Comparison of ENCODE assay signal across 35 cellular contexts in genomic region chr11:124732230-124732629, GRCh38. TPM values are rescaled to one million over a fixed set of nuclear protein-coding genes. Genes with fewer than 3 reads are reported as not detected.
DNase-seq lines count a peak whose midpoint lies in the region; ATAC-seq, FAIRE-seq and TF ChIP-seq lines count a peak whose summit lies in the region.
"Had no signal": no experiment of that assay in that cellular context is flagged by ENCODE, and none has a peak within 500 bp of the region (broad histone marks: within the 10 kb centered on the region; RNA-seq: fewer than 3 reads in every experiment).

No MANE protein-coding gene starts in this region.

- no peak overlapping the region for H3K4me3 ChIP-seq in right lobe of liver
- no peak overlapping the region for H3K4me3 ChIP-seq in HepG2 (replicated peaks in 1 of 3; ENCODE audit: insufficient read depth in 1 of 3, low read depth in 2 of 3, low read length in 3 of 3)
- H3K4me3 ChIP-seq: A549, body of pancreas, lung, SK-N-MC, smooth muscle cell, thoracic aorta had no signal

- no peaks in the 10 kb centered on the region for H3K36me3 Mint-ChIP-seq in dendritic cell treated with granulocyte-macrophage colony-stimulating factor and Interleukin-4, amounts not matched to agents 40 ng/mL and 50 ng/mL, for 4 days (ENCODE audit: low read depth)
- H3K36me3 Mint-ChIP-seq in activated T-helper 17 cell treated with anti-CD3 and anti-CD28 coated beads, Interleukin-2, amount 50 U/mL, for 72 hours (ENCODE audit: low read depth): no peaks in the 10 kb centered on the region
- H3K36me3 Mint-ChIP-seq: activated CD4-positive, alpha-beta memory T cell treated with anti-CD3 and anti-CD28 coated beads for 36 hours; CD8-positive, alpha-beta T cell; natural killer cell had no signal

- H3K4me1 Mint-ChIP-seq in dendritic cell treated with granulocyte-macrophage colony-stimulating factor and Interleukin-4, amounts not matched to agents 40 ng/mL and 50 ng/mL, for 4 days (ENCODE audit: low read depth): peaks cover 64% of the 10 kb centered on the region
- no peaks in the 10 kb centered on the region for H3K4me1 Mint-ChIP-seq in activated T-helper 17 cell treated with anti-CD3 and anti-CD28 coated beads, Interleukin-2, amount 50 U/mL, for 72 hours
- H3K4me1 Mint-ChIP-seq: natural killer cell had no signal

- H3K4me1 ChIP-seq in right lobe of liver (no peaks in the 10 kb centered on the region), HepG2 (ENCODE audit: insufficient read depth, low read length) (no peaks in the 10 kb centered on the region)
- H3K4me1 ChIP-seq: A549, body of pancreas had no signal

- H4K20me1 ChIP-seq in HepG2 (ENCODE audit: insufficient read depth, low read length): no peaks in the 10 kb centered on the region

- TF ChIP-seq POLR2A in right lobe of liver (IDR thresholded peaks at IDR 0.05) (no peak), HepG2 (IDR thresholded peaks at IDR 0.05; ENCODE audit: insufficient read depth in 1 of 2, low read depth in 2 of 2, low read length in 2 of 2) (no peak)

- in situ Hi-C loops in HepG2 (cut with HindIII; ENCODE audit: extremely low pct_ligation_motif_present, low pct_unique_long_range_greater_than_20kb): no loop called here

- no peak overlapping the region for H3K4me2 ChIP-seq in HepG2 (ENCODE audit: low read depth, low read length)
- H3K4me2 ChIP-seq: A549, smooth muscle cell had no signal

- H3K27ac ChIP-seq in right lobe of liver (no peak overlapping the region), HepG2 (ENCODE audit: extremely low read length, insufficient read depth, low read length) (no peak overlapping the region)
- H3K27ac ChIP-seq: A549, body of pancreas, SK-N-MC, thoracic aorta had no signal

- H3K79me2 ChIP-seq in HepG2 (ENCODE audit: insufficient read depth, low read length): no peaks in the 10 kb centered on the region

- H2AFZ ChIP-seq in HepG2 (ENCODE audit: low read length): no peak overlapping the region

- ATAC-seq in right lobe of liver: peak; percentile 54 to 67 (median 60)
- ATAC-seq in HepG2: no peak
- ATAC-seq in activated T-helper 17 cell treated with anti-CD3 and anti-CD28 coated beads, Interleukin-2, amount 50 U/mL, for 72 hours (replicated peaks): no peak
- ATAC-seq in omental fat pad (ENCODE audit: low FRiP score): no peak
- no peak for ATAC-seq in GM21423 (IDR thresholded peaks at IDR 0.05; ENCODE audit: unreplicated experiment)
- ATAC-seq: A549; body of pancreas; CD8-positive, alpha-beta T cell; esophagus mucosa; natural killer cell; stimulated activated naive CD8-positive, alpha-beta T cell treated with anti-CD3 and anti-CD28 coated beads, Interleukin-15, Interleukin-2, amounts not matched to agents 100 U/mL and 50 U/mL, for 24 hours had no signal

- no peak overlapping the region for H3K9ac ChIP-seq in HepG2 (ENCODE audit: insufficient read depth, low read depth, low read length)

- no peak for TF ChIP-seq RAD21 in HepG2 (CRISPR knock-in tag; IDR thresholded peaks at IDR 0.05)

- CTCF ChIA-PET in HepG2 (lab: Yijun Ruan, JAX; ENCODE audit: low intra/inter-chr PET ratio, low total read pairs): no interaction called here

- FAIRE-seq in HepG2 (lab: Jason Lieb, UNC): no peak
- FAIRE-seq: A549, H54, keratinocyte, urothelium cell line had no signal

- POLR2A ChIA-PET in HepG2 (lab: Yijun Ruan, JAX): no interaction called here

- no peak for TF ChIP-seq CTCF in right lobe of liver (IDR thresholded peaks at IDR 0.05)
- no peak for TF ChIP-seq CTCF in HepG2 (CRISPR knock-in tag; IDR thresholded peaks at IDR 0.05)
- no peak for TF ChIP-seq CTCF in omental fat pad (IDR thresholded peaks at IDR 0.05)

- WGBS in right lobe of liver (ENCODE audit: insufficient coverage, low coverage, low lambda C conversion rate, missing lambda C conversion rate): 70% methylated on average over 4 of the region's 4 CpGs
- WGBS in HepG2 (ENCODE audit: low lambda C conversion rate): 25% methylated on average over 4 of the region's 4 CpGs

- TF ChIP-seq EP300 in HepG2 (IDR thresholded peaks at IDR 0.05; ENCODE audit: low read depth in 2 of 2, low read length in 2 of 2) (no peak), HepG2 (CRISPR knock-in tag; IDR thresholded peaks at IDR 0.05; ENCODE audit: borderline replicate concordance) (no peak)

- no peak for DNase-seq in right lobe of liver
- DNase-seq in HepG2 (ENCODE audit: low spot score): no peak
- peak; percentile 96 to 97 for DNase-seq in NOMO-1 (lab: John Stamatoyannopoulos, UW; ENCODE audit: unreplicated experiment in 2 of 2)
- no peak for DNase-seq in activated CD4-positive, alpha-beta T cell treated with anti-CD3 and anti-CD28 coated beads, Interleukin-2, amount 50 U/mL, for 4 hours
- no peak for DNase-seq in omental fat pad (ENCODE audit: low spot score)
- DNase-seq: activated CD4-positive, alpha-beta memory T cell treated with anti-CD3 and anti-CD28 coated beads for 36 hours; activated CD4-positive, CD25-positive, alpha-beta regulatory T cell treated with anti-CD3 and anti-CD28 coated beads, Interleukin-2, amount 50 U/mL, for 72 hours; activated CD8-positive, alpha-beta memory T cell treated with anti-CD3 and anti-CD28 coated beads, Interleukin-2, amount 50 U/mL, for 4 hours; activated naive CD4-positive, alpha-beta T cell treated with anti-CD3 and anti-CD28 coated beads for 36 hours; CD8-positive, alpha-beta T cell; dermis blood vessel endothelial cell; natural killer cell; NCI-H1048; NCI-H1694; NCI-H446; NCI-H774; RPMI8226; stimulated activated naive CD8-positive, alpha-beta T cell treated with anti-CD3 and anti-CD28 coated beads, Interleukin-15, Interleukin-2, amounts not matched to agents 100 U/mL and 50 U/mL, for 24 hours; T-helper 2 cell had no signal

- no peaks in the 10 kb centered on the region for H3K9me3 Mint-ChIP-seq in dendritic cell treated with granulocyte-macrophage colony-stimulating factor and Interleukin-4, amounts not matched to agents 40 ng/mL and 50 ng/mL, for 4 days
- no peaks in the 10 kb centered on the region for H3K9me3 Mint-ChIP-seq in activated T-helper 17 cell treated with anti-CD3 and anti-CD28 coated beads, Interleukin-2, amount 50 U/mL, for 72 hours
- H3K9me3 Mint-ChIP-seq: activated CD4-positive, alpha-beta memory T cell treated with anti-CD3 and anti-CD28 coated beads for 36 hours; activated naive CD4-positive, alpha-beta T cell treated with anti-CD3 and anti-CD28 coated beads for 36 hours; CD8-positive, alpha-beta T cell; natural killer cell had no signal

- no peaks in the 10 kb centered on the region for H3K27me3 ChIP-seq in right lobe of liver
- H3K27me3 ChIP-seq in HepG2 (ENCODE audit: control insufficient read depth in 1 of 2, insufficient read depth in 2 of 2, low read length in 2 of 2): peaks cover 0 to 24% of the 10 kb centered on the region in 2 experiments; a peak in 4 of 5 replicates
- H3K27me3 ChIP-seq: body of pancreas had no signal

- H3K36me3 ChIP-seq in right lobe of liver: no peaks in the 10 kb centered on the region
- H3K36me3 ChIP-seq in HepG2 (replicated peaks in 1 of 2; ENCODE audit: control insufficient read depth in 1 of 2, insufficient read depth in 2 of 2, low read length in 2 of 2): no peaks in the 10 kb centered on the region
- H3K36me3 ChIP-seq: thoracic aorta had no signal

- intact Hi-C loops in right lobe of liver (cut with DNase I): no loop called here
- intact Hi-C loops in HepG2 (cut with micrococcal nuclease; ENCODE audit: unreplicated experiment): loop anchor here (5.0 kb wide), 1 partner anchor 505 kb away; no protein-coding TSS in a partner anchor
- intact Hi-C loops in dendritic cell treated with granulocyte-macrophage colony-stimulating factor and Interleukin-4, amounts not matched to agents 40 ng/mL and 50 ng/mL, for 4 days (cut with micrococcal nuclease): no loop called here

- H3K27me3 Mint-ChIP-seq in dendritic cell treated with granulocyte-macrophage colony-stimulating factor and Interleukin-4, amounts not matched to agents 40 ng/mL and 50 ng/mL, for 4 days: no peaks in the 10 kb centered on the region
- H3K27me3 Mint-ChIP-seq in activated T-helper 17 cell treated with anti-CD3 and anti-CD28 coated beads, Interleukin-2, amount 50 U/mL, for 72 hours: no peaks in the 10 kb centered on the region
- H3K27me3 Mint-ChIP-seq: activated CD4-positive, alpha-beta memory T cell treated with anti-CD3 and anti-CD28 coated beads for 36 hours had no signal

- BruUV-seq in HepG2 (replicated peaks; lab: Mats Ljungman, UMichigan): no TSS peak

- H3K9me3 ChIP-seq in right lobe of liver: no peaks in the 10 kb centered on the region
- no peaks in the 10 kb centered on the region for H3K9me3 ChIP-seq in HepG2 (ENCODE audit: low read length)
- H3K9me3 ChIP-seq: A549, body of pancreas, thoracic aorta had no signal

- peak overlapping the region; percentile 80 for H3K27ac Mint-ChIP-seq in dendritic cell treated with granulocyte-macrophage colony-stimulating factor and Interleukin-4, amounts not matched to agents 40 ng/mL and 50 ng/mL, for 4 days
- H3K27ac Mint-ChIP-seq in activated T-helper 17 cell treated with anti-CD3 and anti-CD28 coated beads, Interleukin-2, amount 50 U/mL, for 72 hours: no peak overlapping the region
- H3K27ac Mint-ChIP-seq: activated CD4-positive, alpha-beta memory T cell treated with anti-CD3 and anti-CD28 coated beads for 36 hours; activated naive CD4-positive, alpha-beta T cell treated with anti-CD3 and anti-CD28 coated beads for 36 hours; CD8-positive, alpha-beta T cell; natural killer cell had no signal

- H3K4me3 Mint-ChIP-seq in dendritic cell treated with granulocyte-macrophage colony-stimulating factor and Interleukin-4, amounts not matched to agents 40 ng/mL and 50 ng/mL, for 4 days: no peak overlapping the region
- no peak overlapping the region for H3K4me3 Mint-ChIP-seq in activated T-helper 17 cell treated with anti-CD3 and anti-CD28 coated beads, Interleukin-2, amount 50 U/mL, for 72 hours
- H3K4me3 Mint-ChIP-seq: activated CD4-positive, alpha-beta memory T cell treated with anti-CD3 and anti-CD28 coated beads for 36 hours; activated naive CD4-positive, alpha-beta T cell treated with anti-CD3 and anti-CD28 coated beads for 36 hours; CD8-positive, alpha-beta T cell; natural killer cell had no signal

RNA-seq across cellular contexts. Expression of gene NRGN, which starts 7.5 kb away (rescaled TPM):
- 1 to 10 TPM in 3 of 6 experiments, under 1 TPM in 2, not detected in 1; 0.43 to 4.6 (median 1.4) TPM for total RNA-seq in right lobe of liver
- total RNA-seq in HepG2 (2016; rRNA removed; fragmentation: Illumina TruSeq; extraction: Trizol): 0.18 TPM in 1 of 2 replicates, not detected in the other
- total RNA-seq in HepG2 (2016; cell fraction: cytosol; rRNA removed; fragmentation: Illumina TruSeq; extraction: Trizol; ENCODE audit: low read depth): not detected in 2 replicates
- 0.19 TPM in 1 of 2 replicates, not detected in the other for total RNA-seq in HepG2 (2016; cell fraction: insoluble cytoplasmic fraction; rRNA removed; fragmentation: Illumina TruSeq; extraction: Trizol)
- total RNA-seq in HepG2 (2016; cell fraction: membrane; rRNA removed; fragmentation: Illumina TruSeq; extraction: Trizol): not detected in 2 replicates
- total RNA-seq in HepG2 (2016; cell fraction: nucleus; rRNA removed; fragmentation: Illumina TruSeq; extraction: Trizol): 0.34 and 0.47 TPM in 2 replicates
- polyA plus RNA-seq in HepG2 (2011; rRNA removed): 0.12 and 0.22 TPM in 2 replicates
- 0.14 and 0.28 TPM in 2 replicates for polyA plus RNA-seq in HepG2 (2011; cell fraction: cytosol; rRNA removed)
- polyA plus RNA-seq in HepG2 (2011; cell fraction: nucleus; rRNA removed): 0.97 and 1.5 TPM in 2 replicates
- polyA plus RNA-seq in HepG2 (2012): 0.17 and 0.63 TPM in 2 replicates
- 0.25 and 0.49 TPM in 2 replicates for polyA plus RNA-seq in HepG2 (2016; cell fraction: cytosol; fragmentation: Illumina TruSeq; extraction: Trizol; ENCODE audit: low read depth)
- polyA plus RNA-seq in HepG2 (2016; cell fraction: insoluble cytoplasmic fraction; fragmentation: Illumina TruSeq; extraction: Trizol; ENCODE audit: low read depth): 0.46 and 0.95 TPM in 2 replicates
- polyA plus RNA-seq in HepG2 (2016; cell fraction: membrane; fragmentation: Illumina TruSeq; extraction: Trizol; ENCODE audit: low read depth): 0.40 and 0.63 TPM in 2 replicates
- 0.44 and 0.90 TPM in 2 replicates for polyA plus RNA-seq in HepG2 (2016; cell fraction: nucleus; fragmentation: Illumina TruSeq; extraction: Trizol; ENCODE audit: insufficient read depth, low read depth)
- polyA minus RNA-seq in HepG2 (2011; rRNA and poly(A)+ RNA removed; ENCODE audit: low replicate concordance): 0.98 and 1.9 TPM in 2 replicates
- polyA minus RNA-seq in HepG2 (2011; cell fraction: cytosol; rRNA and poly(A)+ RNA removed): not detected in 2 replicates
- polyA minus RNA-seq in HepG2 (2011; cell fraction: nucleus; rRNA and poly(A)+ RNA removed): not detected in 2 replicates
- 1 to 10 TPM; 7.3 to 8.0 TPM for total RNA-seq in activated T-helper 17 cell treated with anti-CD3 and anti-CD28 coated beads, Interleukin-2, amount 50 U/mL, for 72 hours
- 1 to 10 TPM; 1.0 to 3.2 (median 2.0) TPM for total RNA-seq in omental fat pad
- total RNA-seq: body of pancreas had no signal

RNA-seq across cellular contexts. Expression of gene VSIG2, which starts 19.8 kb away (rescaled TPM):
- total RNA-seq in right lobe of liver: 1 to 10 TPM in 2 of 6 experiments, under 1 TPM in 3, not detected in 1; 0.68 to 1.4 (median 0.83) TPM
- total RNA-seq in HepG2 (2016; rRNA removed; fragmentation: Illumina TruSeq; extraction: Trizol): 0.46 and 0.80 TPM in 2 replicates
- 0.44 and 0.71 TPM in 2 replicates for total RNA-seq in HepG2 (2016; cell fraction: cytosol; rRNA removed; fragmentation: Illumina TruSeq; extraction: Trizol; ENCODE audit: low read depth)
- 0.16 and 0.37 TPM in 2 replicates for total RNA-seq in HepG2 (2016; cell fraction: insoluble cytoplasmic fraction; rRNA removed; fragmentation: Illumina TruSeq; extraction: Trizol)
- total RNA-seq in HepG2 (2016; cell fraction: membrane; rRNA removed; fragmentation: Illumina TruSeq; extraction: Trizol): 0.49 and 0.62 TPM in 2 replicates
- 0.66 and 0.68 TPM in 2 replicates for total RNA-seq in HepG2 (2016; cell fraction: nucleus; rRNA removed; fragmentation: Illumina TruSeq; extraction: Trizol)
- polyA plus RNA-seq in HepG2 (2011; rRNA removed): 2.7 and 3.5 TPM in 2 replicates
- polyA plus RNA-seq in HepG2 (2011; cell fraction: cytosol; rRNA removed): 2.0 and 3.1 TPM in 2 replicates
- polyA plus RNA-seq in HepG2 (2011; cell fraction: nucleus; rRNA removed): 3.6 and 3.8 TPM in 2 replicates
- 0.79 and 1.0 TPM in 2 replicates for polyA plus RNA-seq in HepG2 (2012)
- 0.61 and 0.80 TPM in 2 replicates for polyA plus RNA-seq in HepG2 (2016; cell fraction: cytosol; fragmentation: Illumina TruSeq; extraction: Trizol; ENCODE audit: low read depth)
- polyA plus RNA-seq in HepG2 (2016; cell fraction: insoluble cytoplasmic fraction; fragmentation: Illumina TruSeq; extraction: Trizol; ENCODE audit: low read depth): 0.58 TPM in 1 of 2 replicates, not detected in the other
- polyA plus RNA-seq in HepG2 (2016; cell fraction: membrane; fragmentation: Illumina TruSeq; extraction: Trizol; ENCODE audit: low read depth): 0.61 and 0.72 TPM in 2 replicates
- polyA plus RNA-seq in HepG2 (2016; cell fraction: nucleus; fragmentation: Illumina TruSeq; extraction: Trizol; ENCODE audit: insufficient read depth, low read depth): 0.99 and 1.3 TPM in 2 replicates
- polyA minus RNA-seq in HepG2 (2011; rRNA and poly(A)+ RNA removed; ENCODE audit: low replicate concordance): 2.1 TPM in 1 of 2 replicates, not detected in the other
- 0.49 TPM in 1 of 2 replicates, not detected in the other for polyA minus RNA-seq in HepG2 (2011; cell fraction: cytosol; rRNA and poly(A)+ RNA removed)
- 0.39 TPM in 1 of 2 replicates, not detected in the other for polyA minus RNA-seq in HepG2 (2011; cell fraction: nucleus; rRNA and poly(A)+ RNA removed)
- total RNA-seq in activated T-helper 17 cell treated with anti-CD3 and anti-CD28 coated beads, Interleukin-2, amount 50 U/mL, for 72 hours: not detected
- total RNA-seq in omental fat pad: 10 to 100 TPM in 1 of 4 donors, 1 to 10 TPM in 3; 1.4 to 14.1 (median 3.9) TPM
- total RNA-seq: Daoy, natural killer cell, OCI-LY7, osteoblast, smooth muscle cell had no signal
- polyA plus RNA-seq: A549, keratinocyte, smooth muscle cell had no signal

RNA-seq across cellular contexts. Expression of gene ESAM, which starts 29.9 kb away (rescaled TPM):
- total RNA-seq in right lobe of liver (10 to 100 TPM in 3 of 6 experiments, 1 to 10 TPM in 3; 6.1 to 15.3 (median 9.7) TPM), HepG2 (2016; rRNA removed; fragmentation: Illumina TruSeq; extraction: Trizol) (0.48 and 1.2 TPM in 2 replicates), omental fat pad (100 to 1,000 TPM in 1 of 4 donors, 10 to 100 TPM in 3; 23.0 to 116 (median 62.6) TPM)
- 0.44 and 0.51 TPM in 2 replicates for total RNA-seq in HepG2 (2016; cell fraction: cytosol; rRNA removed; fragmentation: Illumina TruSeq; extraction: Trizol; ENCODE audit: low read depth)
- total RNA-seq in HepG2 (2016; cell fraction: insoluble cytoplasmic fraction; rRNA removed; fragmentation: Illumina TruSeq; extraction: Trizol): 0.33 and 1.5 TPM in 2 replicates
- total RNA-seq in HepG2 (2016; cell fraction: membrane; rRNA removed; fragmentation: Illumina TruSeq; extraction: Trizol): 0.65 and 0.80 TPM in 2 replicates
- 1.5 and 1.9 TPM in 2 replicates for total RNA-seq in HepG2 (2016; cell fraction: nucleus; rRNA removed; fragmentation: Illumina TruSeq; extraction: Trizol)
- 6.3 and 6.8 TPM in 2 replicates for polyA plus RNA-seq in HepG2 (2011; rRNA removed)
- 2.8 and 4.8 TPM in 2 replicates for polyA plus RNA-seq in HepG2 (2011; cell fraction: cytosol; rRNA removed)
- 5.1 and 7.8 TPM in 2 replicates for polyA plus RNA-seq in HepG2 (2011; cell fraction: nucleus; rRNA removed)
- polyA plus RNA-seq in HepG2 (2012): 0.59 and 0.89 TPM in 2 replicates
- 0.98 and 1.0 TPM in 2 replicates for polyA plus RNA-seq in HepG2 (2016; cell fraction: cytosol; fragmentation: Illumina TruSeq; extraction: Trizol; ENCODE audit: low read depth)
- 0.95 and 1.4 TPM in 2 replicates for polyA plus RNA-seq in HepG2 (2016; cell fraction: insoluble cytoplasmic fraction; fragmentation: Illumina TruSeq; extraction: Trizol; ENCODE audit: low read depth)
- 0.85 and 1.4 TPM in 2 replicates for polyA plus RNA-seq in HepG2 (2016; cell fraction: membrane; fragmentation: Illumina TruSeq; extraction: Trizol; ENCODE audit: low read depth)
- 2.5 and 3.0 TPM in 2 replicates for polyA plus RNA-seq in HepG2 (2016; cell fraction: nucleus; fragmentation: Illumina TruSeq; extraction: Trizol; ENCODE audit: insufficient read depth, low read depth)
- polyA minus RNA-seq in HepG2 (2011; rRNA and poly(A)+ RNA removed; ENCODE audit: low replicate concordance): 3.0 and 4.4 TPM in 2 replicates
- 1.8 and 2.2 TPM in 2 replicates for polyA minus RNA-seq in HepG2 (2011; cell fraction: cytosol; rRNA and poly(A)+ RNA removed)
- 1.9 and 3.0 TPM in 2 replicates for polyA minus RNA-seq in HepG2 (2011; cell fraction: nucleus; rRNA and poly(A)+ RNA removed)
- under 1 TPM; 0.50 to 0.84 TPM for total RNA-seq in activated T-helper 17 cell treated with anti-CD3 and anti-CD28 coated beads, Interleukin-2, amount 50 U/mL, for 72 hours

RNA-seq across cellular contexts. Expression of gene SPA17, which starts 58.5 kb away (rescaled TPM):
- total RNA-seq in right lobe of liver: 1 to 10 TPM in 3 of 6 experiments, under 1 TPM in 3; 0.23 to 4.0 (median 1.2) TPM
- 8.4 and 12.7 TPM in 2 replicates for total RNA-seq in HepG2 (2016; rRNA removed; fragmentation: Illumina TruSeq; extraction: Trizol)
- 2.0 and 2.6 TPM in 2 replicates for total RNA-seq in HepG2 (2016; cell fraction: cytosol; rRNA removed; fragmentation: Illumina TruSeq; extraction: Trizol; ENCODE audit: low read depth)
- 8.9 and 15.1 TPM in 2 replicates for total RNA-seq in HepG2 (2016; cell fraction: insoluble cytoplasmic fraction; rRNA removed; fragmentation: Illumina TruSeq; extraction: Trizol)
- 1.8 and 2.5 TPM in 2 replicates for total RNA-seq in HepG2 (2016; cell fraction: membrane; rRNA removed; fragmentation: Illumina TruSeq; extraction: Trizol)
- total RNA-seq in HepG2 (2016; cell fraction: nucleus; rRNA removed; fragmentation: Illumina TruSeq; extraction: Trizol): 3.0 and 5.0 TPM in 2 replicates
- 2.9 and 4.4 TPM in 2 replicates for polyA plus RNA-seq in HepG2 (2011; rRNA removed)
- 1.7 and 1.8 TPM in 2 replicates for polyA plus RNA-seq in HepG2 (2011; cell fraction: cytosol; rRNA removed)
- 0.81 and 1.6 TPM in 2 replicates for polyA plus RNA-seq in HepG2 (2011; cell fraction: nucleus; rRNA removed)
- polyA plus RNA-seq in HepG2 (2012): 2.1 and 8.6 TPM in 2 replicates
- 3.0 and 3.3 TPM in 2 replicates for polyA plus RNA-seq in HepG2 (2016; cell fraction: cytosol; fragmentation: Illumina TruSeq; extraction: Trizol; ENCODE audit: low read depth)
- polyA plus RNA-seq in HepG2 (2016; cell fraction: insoluble cytoplasmic fraction; fragmentation: Illumina TruSeq; extraction: Trizol; ENCODE audit: low read depth): 13.7 and 20.1 TPM in 2 replicates
- polyA plus RNA-seq in HepG2 (2016; cell fraction: membrane; fragmentation: Illumina TruSeq; extraction: Trizol; ENCODE audit: low read depth): 1.4 and 2.6 TPM in 2 replicates
- polyA plus RNA-seq in HepG2 (2016; cell fraction: nucleus; fragmentation: Illumina TruSeq; extraction: Trizol; ENCODE audit: insufficient read depth, low read depth): 2.7 and 5.2 TPM in 2 replicates
- polyA minus RNA-seq in HepG2 (2011; rRNA and poly(A)+ RNA removed; ENCODE audit: low replicate concordance): 1.8 and 4.4 TPM in 2 replicates
- 0.69 and 2.1 TPM in 2 replicates for polyA minus RNA-seq in HepG2 (2011; cell fraction: cytosol; rRNA and poly(A)+ RNA removed)
- polyA minus RNA-seq in HepG2 (2011; cell fraction: nucleus; rRNA and poly(A)+ RNA removed): 7.3 and 9.7 TPM in 2 replicates
- 1 to 10 TPM; 1.3 to 2.8 TPM for total RNA-seq in activated T-helper 17 cell treated with anti-CD3 and anti-CD28 coated beads, Interleukin-2, amount 50 U/mL, for 72 hours
- total RNA-seq in omental fat pad: 1 to 10 TPM; 2.8 to 4.8 (median 4.3) TPM

RNA-seq across cellular contexts. Expression of gene SIAE, which starts 58.7 kb away (rescaled TPM):
- total RNA-seq in right lobe of liver (10 to 100 TPM; 30.9 to 56.8 (median 35.6) TPM), HepG2 (2016; rRNA removed; fragmentation: Illumina TruSeq; extraction: Trizol) (4.5 and 7.0 TPM in 2 replicates), omental fat pad (10 to 100 TPM; 14.7 to 24.9 (median 20.0) TPM)
- 0.40 and 0.62 TPM in 2 replicates for total RNA-seq in HepG2 (2016; cell fraction: cytosol; rRNA removed; fragmentation: Illumina TruSeq; extraction: Trizol; ENCODE audit: low read depth)
- 4.0 and 7.9 TPM in 2 replicates for total RNA-seq in HepG2 (2016; cell fraction: insoluble cytoplasmic fraction; rRNA removed; fragmentation: Illumina TruSeq; extraction: Trizol)
- total RNA-seq in HepG2 (2016; cell fraction: membrane; rRNA removed; fragmentation: Illumina TruSeq; extraction: Trizol): 2.3 and 3.0 TPM in 2 replicates
- total RNA-seq in HepG2 (2016; cell fraction: nucleus; rRNA removed; fragmentation: Illumina TruSeq; extraction: Trizol): 7.0 and 8.5 TPM in 2 replicates
- 21.8 and 22.4 TPM in 2 replicates for polyA plus RNA-seq in HepG2 (2011; rRNA removed)
- 12.3 and 19.5 TPM in 2 replicates for polyA plus RNA-seq in HepG2 (2011; cell fraction: cytosol; rRNA removed)
- 7.3 and 7.6 TPM in 2 replicates for polyA plus RNA-seq in HepG2 (2011; cell fraction: nucleus; rRNA removed)
- polyA plus RNA-seq in HepG2 (2012): 10.4 and 13.6 TPM in 2 replicates
- polyA plus RNA-seq in HepG2 (2016; cell fraction: cytosol; fragmentation: Illumina TruSeq; extraction: Trizol; ENCODE audit: low read depth): 0.50 and 0.88 TPM in 2 replicates
- 4.3 and 4.8 TPM in 2 replicates for polyA plus RNA-seq in HepG2 (2016; cell fraction: insoluble cytoplasmic fraction; fragmentation: Illumina TruSeq; extraction: Trizol; ENCODE audit: low read depth)
- 1.8 and 2.7 TPM in 2 replicates for polyA plus RNA-seq in HepG2 (2016; cell fraction: membrane; fragmentation: Illumina TruSeq; extraction: Trizol; ENCODE audit: low read depth)
- 13.5 and 14.4 TPM in 2 replicates for polyA plus RNA-seq in HepG2 (2016; cell fraction: nucleus; fragmentation: Illumina TruSeq; extraction: Trizol; ENCODE audit: insufficient read depth, low read depth)
- 14.7 and 15.2 TPM in 2 replicates for polyA minus RNA-seq in HepG2 (2011; rRNA and poly(A)+ RNA removed; ENCODE audit: low replicate concordance)
- polyA minus RNA-seq in HepG2 (2011; cell fraction: cytosol; rRNA and poly(A)+ RNA removed): 4.2 and 6.8 TPM in 2 replicates
- polyA minus RNA-seq in HepG2 (2011; cell fraction: nucleus; rRNA and poly(A)+ RNA removed): 4.5 and 8.2 TPM in 2 replicates
- total RNA-seq in activated T-helper 17 cell treated with anti-CD3 and anti-CD28 coated beads, Interleukin-2, amount 50 U/mL, for 72 hours: 10 to 100 TPM in 1 of 2 donors, 1 to 10 TPM in 1; 7.5 to 10.5 TPM

Comparison
In these comparisons a context has a peak if more than half of its experiments do, and no peak if none do; other contexts are left out.
1. ATAC-seq: peak in right lobe of liver (4 of 4); none in HepG2 (single experiment), activated T-helper 17 cell treated with anti-CD3 and anti-CD28 coated beads, Interleukin-2, amount 50 U/mL, for 72 hours (single experiment), omental fat pad (single experiment) and GM21423 (single experiment).
2. DNase-seq: peak in NOMO-1 (2 of 2); none in right lobe of liver (0 of 3), HepG2 (single experiment), activated CD4-positive, alpha-beta T cell treated with anti-CD3 and anti-CD28 coated beads, Interleukin-2, amount 50 U/mL, for 4 hours (0 of 2) and omental fat pad (single experiment).